In genomic region chr1:56788588-56788987, GRCh38 we compare ENCODE assay signal across 12 cellular contexts. TPM values are rescaled to one million over a fixed set of nuclear protein-coding genes. Genes with fewer than 3 reads are reported as not detected.
DNase-seq lines count a peak whose midpoint lies in the region; ATAC-seq and TF ChIP-seq lines count a peak whose summit lies in the region.
"Had no signal": no experiment of that assay in that cellular context is flagged by ENCODE, and none has a peak within 500 bp of the region (broad histone marks: within the 10 kb centered on the region; RNA-seq: fewer than 3 reads in every experiment).

No MANE protein-coding gene starts in this region.

- BruUV-seq in PC-3 (replicated peaks; lab: Mats Ljungman, UMichigan) = no TSS peak

- H3K9me2 ChIP-seq in PC-3 (replicated peaks; ENCODE audit: low read length) = no peaks in the 10 kb centered on the region

- POLR2A ChIA-PET in PC-3 (lab: Charles Lee; ENCODE audit: unreplicated experiment) = no interaction called here

- no peaks in the 10 kb centered on the region for H3F3A ChIP-seq in PC-3 (ENCODE audit: low read length, unreplicated experiment)

- no peak overlapping the region for H3K4me2 ChIP-seq in PC-3 (ENCODE audit: low read length)

- intact Hi-C loops in PC-3 (cut with micrococcal nuclease) = no loop called here
- intact Hi-C loops in stomach (cut with DNase I; ENCODE audit: low total_unique reads) = no loop called here

- ATAC-seq in PC-3 (0 out of 2 replicates have a peak, but pooled peaks have one; percentile 27), GM21526 (IDR thresholded peaks at IDR 0.05; ENCODE audit: low FRiP score, unreplicated experiment) (no peak)

- H3K79me2 ChIP-seq in PC-3 (ENCODE audit: low read length) = no peaks in the 10 kb centered on the region

- CTCF ChIA-PET in PC-3 (lab: Charles Lee) = no interaction called here

- H3K4me3 ChIP-seq in PC-3 (ENCODE audit: low read length) = no peak overlapping the region
- H3K4me3 ChIP-seq in cardiac muscle cell = no peak overlapping the region
- H3K4me3 ChIP-seq in stomach = no peak overlapping the region

- H3K36me3 ChIP-seq in PC-3 (ENCODE audit: low read depth, low read length) = no peaks in the 10 kb centered on the region
- H3K36me3 ChIP-seq in cardiac muscle cell = no peaks in the 10 kb centered on the region
- no peaks in the 10 kb centered on the region for H3K36me3 ChIP-seq in stomach

- WGBS in stomach, 5 donors = 12 to 31% (median 19%) methylated on average over 6 of the region's 6 CpGs

- H4K20me1 ChIP-seq in PC-3 (ENCODE audit: low read length) = no peaks in the 10 kb centered on the region

- no peak overlapping the region for H3K27ac ChIP-seq in PC-3 (ENCODE audit: low read length)
- H3K27ac ChIP-seq in cardiac muscle cell = peak overlapping the region; percentile 6
- peak overlapping the region; percentile 34 to 66 (median 54) for H3K27ac ChIP-seq in stomach

- no peak for TF ChIP-seq POLR2A in stomach (IDR thresholded peaks at IDR 0.05)

- H3K9ac ChIP-seq in PC-3 (ENCODE audit: low read length) = no peak overlapping the region

- no peaks in the 10 kb centered on the region for H3K9me3 ChIP-seq in PC-3 (ENCODE audit: low read length)
- H3K9me3 ChIP-seq in cardiac muscle cell (ENCODE audit: low read depth) = no peaks in the 10 kb centered on the region
- H3K9me3 ChIP-seq in stomach = no peaks in the 10 kb centered on the region

- DNase-seq in NCI-H1436 (lab: John Stamatoyannopoulos, UW) (peak; percentile 44), NCI-H1436 treated with DMSO at 0.1 percent for 48 hours (lab: John Stamatoyannopoulos, UW) (no peak), PC-3 (peak; percentile 6), cardiac muscle cell (ENCODE audit: low read depth in 1 of 2, low spot score in 1 of 2) (peak in 1 of 2 donors; percentile 47), stomach (peak; percentile 78), SIG-M5 (lab: John Stamatoyannopoulos, UW) (no peak)
- no peak for DNase-seq in activated effector memory CD4-positive, alpha-beta T cell treated with Interleukin-2 at 50 U/mL for 16 hours
- DNase-seq: activated T-cell treated with anti-CD3 and anti-CD28 coated beads, Interleukin-2, amount 50 U/mL, for 24 hours; effector CD8-positive, alpha-beta T cell; islet precursor cell; NCI-H524 had no signal

- no peak for TF ChIP-seq EP300 in stomach (IDR thresholded peaks at IDR 0.05)

- no peaks in the 10 kb centered on the region for H3K4me1 ChIP-seq in PC-3 (ENCODE audit: insufficient read depth, low read length)
- H3K4me1 ChIP-seq in cardiac muscle cell (ENCODE audit: low read depth) = peaks cover 9% of the 10 kb centered on the region
- H3K4me1 ChIP-seq in stomach = peaks cover 0 to 22% (median 15%) of the 10 kb centered on the region in 4 donors

- H3K27me3 ChIP-seq in PC-3 (ENCODE audit: low read length) (peaks cover 24% of the 10 kb centered on the region), cardiac muscle cell (no peaks in the 10 kb centered on the region), stomach (no peaks in the 10 kb centered on the region)

- peak overlapping the region; percentile 34; the same call in 1 of the 2 replicates for H2AFZ ChIP-seq in PC-3 (ENCODE audit: low read length)

- TF ChIP-seq CTCF in PC-3 (conservative IDR thresholded peaks at IDR 0.05; ENCODE audit: low read depth, low read length) (no peak), cardiac muscle cell (IDR thresholded peaks at IDR 0.05; ENCODE audit: low read depth, low read length) (no peak), stomach (IDR thresholded peaks at IDR 0.05) (no peak)

RNA-seq across cellular contexts. Expression of gene FYB2, which starts 30.6 kb away (rescaled TPM):
- total RNA-seq in PC-3 (2014; rRNA removed) (not detected in 2 replicates), cardiac muscle cell (0.14 and 0.48 TPM in 2 replicates), stomach (1 to 10 TPM in 1 of 5 donors, under 1 TPM in 1, not detected in 3; 0.45 to 2.2 TPM)
- polyA plus RNA-seq in cardiac muscle cell (0.45 and 1.3 TPM in 2 replicates), stomach (1 to 10 TPM in 1 of 3 donors, under 1 TPM in 2; 0.31 to 1.1 (median 0.75) TPM)

Comparison
In these comparisons a context has a peak if more than half of its experiments do, and no peak if none do; other contexts are left out.
1. DNase-seq: peak in NCI-H1436 (single experiment), PC-3 (single experiment) and stomach (single experiment); none in NCI-H1436 treated with DMSO at 0.1 percent for 48 hours (single experiment), SIG-M5 (single experiment) and activated effector memory CD4-positive, alpha-beta T cell treated with Interleukin-2 at 50 U/mL for 16 hours (single experiment).